In the genomic region with DNA sequence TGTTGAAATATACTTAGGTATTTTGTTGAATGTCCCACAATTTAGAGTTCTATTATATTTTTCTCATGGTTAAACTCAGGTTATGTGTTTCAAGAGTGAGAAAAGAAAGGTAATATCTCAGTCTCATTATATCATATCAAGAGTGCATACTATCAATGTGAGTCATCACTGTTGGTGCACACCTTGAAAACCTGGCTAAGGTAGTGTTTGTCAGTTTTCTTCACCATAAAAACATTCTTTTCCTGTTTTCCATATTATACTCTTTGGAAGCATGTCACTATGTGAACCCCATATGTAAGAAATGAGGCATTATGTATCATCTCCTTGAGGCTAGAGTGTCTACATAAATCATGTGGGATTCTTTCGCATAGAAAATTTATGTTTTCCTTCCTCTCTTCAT, we compare ENCODE assay signal across 29 cellular contexts.
"Had no signal": no experiment of that assay in that cellular context is flagged by ENCODE, and none has a peak within 500 bp of the region (broad histone marks: within the 10 kb centered on the region; RNA-seq: fewer than 3 reads in every experiment).

No MANE protein-coding gene starts in this region.

- H3K4me3 Mint-ChIP-seq: effector memory CD8-positive, alpha-beta T cell; immature natural killer cell; naive thymus-derived CD4-positive, alpha-beta T cell; nephron; neural progenitor cell; stimulated activated naive CD8-positive, alpha-beta T cell treated with anti-CD3 and anti-CD28 coated beads, Interleukin-15, amount 100 ng/mL, for 72 hours had no signal

- H3K9me3 Mint-ChIP-seq: stimulated activated naive CD8-positive, alpha-beta T cell treated with anti-CD3 and anti-CD28 coated beads, Interleukin-15, amount 100 ng/mL, for 72 hours had no signal

- H3K4me3 ChIP-seq: neural progenitor cell, prostate gland, right atrium auricular region, smooth muscle cell, suprapubic skin, transverse colon, upper lobe of right lung, uterus had no signal

- H3K36me3 ChIP-seq: neural progenitor cell, prostate gland, right atrium auricular region, suprapubic skin, transverse colon, upper lobe of right lung, uterus had no signal

- H3K27me3 ChIP-seq: neural progenitor cell, right atrium auricular region, suprapubic skin, transverse colon, upper lobe of right lung, uterus had no signal

- H3K27ac ChIP-seq: neural progenitor cell, prostate gland, right atrium auricular region, suprapubic skin, transverse colon, upper lobe of right lung, uterus had no signal

- DNase-seq: cortex of kidney; effector memory CD8-positive, alpha-beta T cell; foreskin fibroblast; glutamatergic neuron; hypothalamus; immature natural killer cell; islet precursor cell; mesendoderm; midbrain; naive thymus-derived CD4-positive, alpha-beta T cell; stimulated activated CD4-positive, alpha-beta T cell treated with anti-CD3 and anti-CD28 coated beads, Interleukin-12 subunit alpha, Interleukin-12 subunit beta, amount 100 ng/mL, for 4 hours; stimulated activated CD4-positive, alpha-beta T cell treated with anti-CD3 and anti-CD28 coated beads, Interleukin-1b, Interleukin-23, amount 100 ng/mL, for 48 hours; stimulated activated CD4-positive, alpha-beta T cell treated with anti-CD3 and anti-CD28 coated beads, Interleukin-4, amount 100 ng/mL, for 1 hour; stimulated activated CD8-positive, alpha-beta memory T cell treated with anti-CD3 and anti-CD28 coated beads, Interleukin-4, amount 100 ng/mL, for 48 hours; stimulated activated naive CD4-positive, alpha-beta T cell; stimulated activated naive CD8-positive, alpha-beta T cell treated with anti-CD3 and anti-CD28 coated beads, Interleukin-15, amount 100 ng/mL, for 72 hours; transverse colon; upper lobe of right lung; uterus had no signal

- H3K4me1 ChIP-seq: neural progenitor cell, prostate gland, right atrium auricular region, suprapubic skin, transverse colon, upper lobe of right lung, uterus had no signal

- H3K36me3 Mint-ChIP-seq: naive thymus-derived CD4-positive, alpha-beta T cell; neural progenitor cell had no signal

- H3K27ac Mint-ChIP-seq: effector memory CD8-positive, alpha-beta T cell; immature natural killer cell; naive thymus-derived CD4-positive, alpha-beta T cell; nephron; neural progenitor cell; stimulated activated naive CD8-positive, alpha-beta T cell treated with anti-CD3 and anti-CD28 coated beads, Interleukin-15, amount 100 ng/mL, for 72 hours had no signal

- FAIRE-seq: endometrium had no signal

- ATAC-seq: effector memory CD8-positive, alpha-beta T cell; esophagus mucosa; left lobe of liver; naive thymus-derived CD4-positive, alpha-beta T cell; sciatic nerve; stimulated activated naive CD8-positive, alpha-beta T cell treated with anti-CD3 and anti-CD28 coated beads, Interleukin-15, amount 100 ng/mL, for 72 hours; upper lobe of right lung had no signal

- H3K4me1 Mint-ChIP-seq: immature natural killer cell; naive thymus-derived CD4-positive, alpha-beta T cell; nephron; stimulated activated naive CD8-positive, alpha-beta T cell treated with anti-CD3 and anti-CD28 coated beads, Interleukin-15, amount 100 ng/mL, for 72 hours had no signal

- H3K9ac ChIP-seq: neural progenitor cell had no signal

- H3K4me2 ChIP-seq: neural progenitor cell, smooth muscle cell had no signal

- H3K27me3 Mint-ChIP-seq: effector memory CD8-positive, alpha-beta T cell; naive thymus-derived CD4-positive, alpha-beta T cell; stimulated activated naive CD8-positive, alpha-beta T cell treated with anti-CD3 and anti-CD28 coated beads, Interleukin-15, amount 100 ng/mL, for 72 hours had no signal

- H2AFZ ChIP-seq: neural progenitor cell had no signal

- H3K9me3 ChIP-seq: prostate gland, right atrium auricular region, suprapubic skin, transverse colon, upper lobe of right lung, uterus had no signal
